ENCODE assay signal across 25 cellular contexts in genomic region chrX:130895299-130895698, GRCh38. TPM values are rescaled to one million over a fixed set of nuclear protein-coding genes. Genes with fewer than 3 reads are reported as not detected.
DNase-seq lines count a peak whose midpoint lies in the region; ATAC-seq and TF ChIP-seq lines count a peak whose summit lies in the region.
"Had no signal": no experiment of that assay in that cellular context is flagged by ENCODE, and none has a peak within 500 bp of the region (broad histone marks: within the 10 kb centered on the region; RNA-seq: fewer than 3 reads in every experiment).

No MANE protein-coding gene starts in this region.

- no peak for TF ChIP-seq CTCF in IMR-90 (conservative IDR thresholded peaks at IDR 0.05; ENCODE audit: low read depth, low read length)
- no peak for TF ChIP-seq CTCF in heart right ventricle (IDR thresholded peaks at IDR 0.05)
- TF ChIP-seq CTCF in smooth muscle cell (IDR thresholded peaks at IDR 0.05; ENCODE audit: borderline replicate concordance, insufficient read depth, poor library complexity, severe bottlenecking), result no peak
- TF ChIP-seq CTCF in GM20000 (IDR thresholded peaks at IDR 0.05; ENCODE audit: extremely low read depth, missing control alignments), result no peak

- no peak overlapping the region for H2BK5ac ChIP-seq in IMR-90 (ENCODE audit: low read depth, low read length, poor library complexity, severe bottlenecking)

- H3K27ac ChIP-seq in IMR-90 (ENCODE audit: insufficient read depth, low read length) (no peak overlapping the region), caudate nucleus (ENCODE audit: low read depth, low read length) (peak overlapping the region; percentile 74), heart right ventricle (peak overlapping the region in 9 of 10 donors; percentile 22 to 74 (median 58)), smooth muscle cell (ENCODE audit: low read depth) (peak overlapping the region; percentile 53)
- H3K27ac ChIP-seq: brain microvascular endothelial cell, thyroid gland had no signal

- no peak overlapping the region for H4K8ac ChIP-seq in IMR-90 (ENCODE audit: low read depth in 2 of 2, low read length in 2 of 2)

- CTCF ChIA-PET in IMR-90 (lab: Yijun Ruan, JAX), result interaction anchor here (1.6 kb wide), 1 partner anchor 319 kb away, joined by 6 read pairs; no protein-coding TSS in a partner anchor
- CTCF ChIA-PET in activated CD8-positive, alpha-beta T cell treated with anti-CD3 and anti-CD28 coated beads, Interleukin-2, amount 10 ng/mL, durations not matched to agents 7 days and 5 days (lab: Charles Lee), result interaction anchor here (2.1 kb wide), 1 partner anchor 10 kb away, joined by 5 read pairs; no protein-coding TSS in a partner anchor

- POLR2A ChIA-PET in IMR-90 (lab: Charles Lee; ENCODE audit: unreplicated experiment), result no interaction called here
- POLR2A ChIA-PET in activated CD8-positive, alpha-beta T cell treated with anti-CD3 and anti-CD28 coated beads, Interleukin-2, amount 10 ng/mL, durations not matched to agents 7 days and 5 days (lab: Charles Lee), result no interaction called here

- H3K79me1 ChIP-seq in IMR-90 (ENCODE audit: low read depth in 1 of 2, low read length in 2 of 2), result no peaks in the 10 kb centered on the region

- in situ Hi-C loops in IMR-90 (cut with MboI; ENCODE audit: low sequenced_read_pairs), result no loop called here

- H3K4me3 ChIP-seq in IMR-90 (ENCODE audit: insufficient read depth, low read depth, low read length) (no peak overlapping the region), heart right ventricle (no peak overlapping the region), smooth muscle cell (no peak overlapping the region)
- H3K4me3 ChIP-seq: thyroid gland had no signal

- no peak for ATAC-seq in IMR-90 (ENCODE audit: low read depth)
- peak in 7 of 8 donors; percentile 34 to 74 (median 60) for ATAC-seq in heart right ventricle
- ATAC-seq in GM19328 (IDR thresholded peaks at IDR 0.05; ENCODE audit: unreplicated experiment), result no peak
- no peak for ATAC-seq in activated CD8-positive, alpha-beta T cell treated with anti-CD3 and anti-CD28 coated beads, Interleukin-2, amount 10 ng/mL, durations not matched to agents 7 days and 5 days
- ATAC-seq: activated CD4-positive, CD25-positive, alpha-beta regulatory T cell treated with anti-CD3 and anti-CD28 coated beads, Interleukin-2, amount 50 U/mL, for 24 hours; naive thymus-derived CD8-positive, alpha-beta T cell; T-cell had no signal

- H3K9me3 ChIP-seq in IMR-90 (ENCODE audit: control insufficient read depth, insufficient read depth, low read length), result no peaks in the 10 kb centered on the region
- H3K9me3 ChIP-seq in heart right ventricle, result no peaks in the 10 kb centered on the region
- H3K9me3 ChIP-seq in smooth muscle cell (replicated peaks; ENCODE audit: low read depth), result no peaks in the 10 kb centered on the region
- H3K9me3 ChIP-seq: thyroid gland had no signal

- H2BK20ac ChIP-seq in IMR-90 (ENCODE audit: low read depth, low read length), result no peak overlapping the region

- no peak overlapping the region for H2AK5ac ChIP-seq in IMR-90 (ENCODE audit: low read depth, low read length)

- H3K4me2 ChIP-seq in IMR-90 (ENCODE audit: low read depth, low read length) (no peak overlapping the region), smooth muscle cell (no peak overlapping the region)

- no peak overlapping the region for H4K91ac ChIP-seq in IMR-90 (ENCODE audit: insufficient read depth, low read depth, low read length)

- H3K4me1 ChIP-seq in IMR-90 (ENCODE audit: control insufficient read depth, insufficient read depth, low read length) (no peaks in the 10 kb centered on the region), heart right ventricle (peaks cover 0 to 39% (median 6%) of the 10 kb centered on the region in 9 donors), smooth muscle cell (ENCODE audit: low read depth) (no peaks in the 10 kb centered on the region)
- H3K4me1 ChIP-seq: thyroid gland had no signal

- H3K9me1 ChIP-seq in IMR-90 (ENCODE audit: insufficient read depth, low read length), result no peaks in the 10 kb centered on the region

- TF ChIP-seq RAD21 in IMR-90 (IDR thresholded peaks at IDR 0.05; ENCODE audit: low read length), result no peak

- no peaks in the 10 kb centered on the region for H3K4me1 Mint-ChIP-seq in activated CD8-positive, alpha-beta T cell treated with anti-CD3 and anti-CD28 coated beads, Interleukin-2, amount 10 ng/mL, durations not matched to agents 7 days and 5 days (ENCODE audit: low read depth)
- H3K4me1 Mint-ChIP-seq: CD14-positive monocyte had no signal

- TF ChIP-seq POLR2A in IMR-90 (IDR thresholded peaks at IDR 0.05; ENCODE audit: low read depth, low read length), result no peak

- no peaks in the 10 kb centered on the region for H3K9me3 Mint-ChIP-seq in activated CD8-positive, alpha-beta T cell treated with anti-CD3 and anti-CD28 coated beads, Interleukin-2, amount 10 ng/mL, durations not matched to agents 7 days and 5 days (ENCODE audit: insufficient read depth)
- H3K9me3 Mint-ChIP-seq: activated CD4-positive, alpha-beta memory T cell treated with anti-CD3 and anti-CD28 coated beads, Interleukin-2, amount 10 ng/mL, durations not matched to agents 7 days and 5 days; dendritic cell treated with granulocyte-macrophage colony-stimulating factor and Interleukin-4, amounts not matched to agents 40 ng/mL and 50 ng/mL, for 4 days; T-cell had no signal

- no peak overlapping the region for H3K4ac ChIP-seq in IMR-90 (ENCODE audit: low read depth, low read length)

- H4K5ac ChIP-seq in IMR-90 (ENCODE audit: low read depth, low read length), result no peak overlapping the region

- H4K20me1 ChIP-seq in IMR-90 (ENCODE audit: insufficient read depth, low read length) (no peaks in the 10 kb centered on the region), smooth muscle cell (ENCODE audit: low read depth) (no peaks in the 10 kb centered on the region)

- H3F3A ChIP-seq in smooth muscle cell (ENCODE audit: low read depth), result no peaks in the 10 kb centered on the region

- H3K4me3 Mint-ChIP-seq in activated CD8-positive, alpha-beta T cell treated with anti-CD3 and anti-CD28 coated beads, Interleukin-2, amount 10 ng/mL, durations not matched to agents 7 days and 5 days, result no peak overlapping the region
- H3K4me3 Mint-ChIP-seq: activated CD4-positive, alpha-beta memory T cell treated with anti-CD3 and anti-CD28 coated beads, Interleukin-2, amount 10 ng/mL, durations not matched to agents 7 days and 5 days; CD14-positive monocyte; dendritic cell treated with granulocyte-macrophage colony-stimulating factor and Interleukin-4, amounts not matched to agents 40 ng/mL and 50 ng/mL, for 4 days; naive thymus-derived CD8-positive, alpha-beta T cell; T-cell had no signal

- no CpG with 5 or more reads among the region's 2 CpGs for WGBS in IMR-90 (ENCODE audit: extremely low coverage in 2 of 2, insufficient read length in 1 of 2), 2 experiments
- WGBS in heart right ventricle, 2 donors, result 44 to 56% methylated on average over 2 of the region's 2 CpGs
- WGBS in smooth muscle cell (ENCODE audit: low lambda C conversion rate), result 40% methylated on average over 2 of the region's 2 CpGs

- H3K27me3 Mint-ChIP-seq in activated CD8-positive, alpha-beta T cell treated with anti-CD3 and anti-CD28 coated beads, Interleukin-2, amount 10 ng/mL, durations not matched to agents 7 days and 5 days (ENCODE audit: low read depth), result no peaks in the 10 kb centered on the region
- H3K27me3 Mint-ChIP-seq: activated CD4-positive, alpha-beta memory T cell treated with anti-CD3 and anti-CD28 coated beads, Interleukin-2, amount 10 ng/mL, durations not matched to agents 7 days and 5 days; dendritic cell treated with granulocyte-macrophage colony-stimulating factor and Interleukin-4, amounts not matched to agents 40 ng/mL and 50 ng/mL, for 4 days; naive thymus-derived CD8-positive, alpha-beta T cell had no signal

- no TSS peak for BruUV-seq in IMR-90 (replicated peaks; lab: Mats Ljungman, UMichigan)

- H3K18ac ChIP-seq in IMR-90 (ENCODE audit: low read depth, low read length), result no peak overlapping the region

- no peak overlapping the region for H3K27ac Mint-ChIP-seq in activated CD8-positive, alpha-beta T cell treated with anti-CD3 and anti-CD28 coated beads, Interleukin-2, amount 10 ng/mL, durations not matched to agents 7 days and 5 days
- H3K27ac Mint-ChIP-seq: activated CD4-positive, alpha-beta memory T cell treated with anti-CD3 and anti-CD28 coated beads, Interleukin-2, amount 10 ng/mL, durations not matched to agents 7 days and 5 days; CD14-positive monocyte; dendritic cell treated with granulocyte-macrophage colony-stimulating factor and Interleukin-4, amounts not matched to agents 40 ng/mL and 50 ng/mL, for 4 days; naive thymus-derived CD8-positive, alpha-beta T cell; T-cell had no signal

- H3K36me3 ChIP-seq in IMR-90 (ENCODE audit: control insufficient read depth, insufficient read depth, low read length) (no peaks in the 10 kb centered on the region; the same call in 1 of the 2 replicates), heart right ventricle (peaks cover 0 to 10% (median 0%) of the 10 kb centered on the region in 9 donors), smooth muscle cell (ENCODE audit: low read depth) (no peaks in the 10 kb centered on the region)
- H3K36me3 ChIP-seq: brain microvascular endothelial cell, thyroid gland had no signal

- no peak overlapping the region for H3K14ac ChIP-seq in IMR-90 (replicated peaks; ENCODE audit: low read depth, low read length)

- dilution Hi-C loops in IMR-90 (cut with HindIII; ENCODE audit: low sequenced_read_pairs, unreplicated experiment), result no loop called here

- no peak overlapping the region for H3K56ac ChIP-seq in IMR-90 (ENCODE audit: extremely low read depth, insufficient read depth, low read length)

- no peaks in the 10 kb centered on the region for H3K79me2 ChIP-seq in smooth muscle cell (ENCODE audit: low read depth)

- peaks cover 2% of the 10 kb centered on the region for H3K36me3 Mint-ChIP-seq in activated CD8-positive, alpha-beta T cell treated with anti-CD3 and anti-CD28 coated beads, Interleukin-2, amount 10 ng/mL, durations not matched to agents 7 days and 5 days (ENCODE audit: low read depth)

- intact Hi-C loops in IMR-90 (cut with micrococcal nuclease) (no loop called here), heart right ventricle (cut with DNase I) (no loop called here)

- H3K27me3 ChIP-seq in IMR-90 (ENCODE audit: control insufficient read depth, insufficient read depth, low read length), result no peaks in the 10 kb centered on the region
- H3K27me3 ChIP-seq in heart right ventricle, result peaks cover 0 to 7% (median 0%) of the 10 kb centered on the region in 7 donors
- H3K27me3 ChIP-seq in smooth muscle cell (ENCODE audit: low read depth), result no peaks in the 10 kb centered on the region
- H3K27me3 ChIP-seq: brain microvascular endothelial cell, thyroid gland had no signal

- DNase-seq in IMR-90, result peak; percentile 11
- no peak for DNase-seq in caudate nucleus (lab: John Stamatoyannopoulos, UW)
- DNase-seq in heart right ventricle, result no peak
- no peak for DNase-seq in smooth muscle cell (lab: John Stamatoyannopoulos, UW; ENCODE audit: unreplicated experiment)
- no peak for DNase-seq in GM20000 (ENCODE audit: low spot score)
- no peak for DNase-seq in NCI-H345 (lab: John Stamatoyannopoulos, UW)
- no peak for DNase-seq in activated CD8-positive, alpha-beta T cell treated with anti-CD3 and anti-CD28 coated beads, Interleukin-2, amount 10 ng/mL, durations not matched to agents 7 days and 5 days
- DNase-seq: activated CD4-positive, alpha-beta memory T cell treated with anti-CD3 and anti-CD28 coated beads, Interleukin-2, amount 10 ng/mL, durations not matched to agents 7 days and 5 days; activated effector memory CD4-positive, alpha-beta T cell treated with Interleukin-2 at 50 U/mL for 16 hours; brain microvascular endothelial cell; Calu3; HCEC 1CT; midbrain; naive thymus-derived CD8-positive, alpha-beta T cell; NCI-H1417; NCI-H2081; NCI-H446; retina; stimulated activated naive CD4-positive, alpha-beta T cell treated with Interleukin-2 at 50 U/mL for 16 hours; T-cell; thyroid gland had no signal

- no peak overlapping the region for H2AK9ac ChIP-seq in IMR-90 (replicated peaks; ENCODE audit: low read depth, low read length, poor library complexity)

- H2BK15ac ChIP-seq in IMR-90 (ENCODE audit: low read depth, low read length), result no peak overlapping the region

- H3K9ac ChIP-seq in IMR-90 (ENCODE audit: low read depth, low read length) (no peak overlapping the region), smooth muscle cell (ENCODE audit: low read depth) (no peak overlapping the region)

- no peak overlapping the region for H2BK120ac ChIP-seq in IMR-90 (ENCODE audit: low read depth, low read length)

- H2AFZ ChIP-seq in IMR-90 (replicated peaks; ENCODE audit: low read length, poor library complexity), result no peak overlapping the region
- H2AFZ ChIP-seq in smooth muscle cell (ENCODE audit: low read depth), result no peak overlapping the region

- no peak overlapping the region for H3K23ac ChIP-seq in IMR-90 (ENCODE audit: low read depth, low read length)

RNA-seq across cellular contexts. Expression of gene ENOX2, which starts 7.7 kb away (rescaled TPM):
- total RNA-seq in IMR-90 (2012; rRNA removed) (11.1 and 11.8 TPM in 2 replicates), heart right ventricle (10 to 100 TPM; 15.6 to 22.6 (median 18.9) TPM), smooth muscle cell (6.9 and 11.2 TPM in 2 replicates)
- polyA plus RNA-seq in IMR-90 (2012; rRNA removed) (5.9 and 6.3 TPM in 2 replicates), heart right ventricle (1 to 10 TPM; 3.4 to 6.2 TPM), smooth muscle cell (4.5 and 7.0 TPM in 2 replicates)
- 2.1 and 3.4 TPM in 2 replicates for polyA plus RNA-seq in IMR-90 (2012; cell fraction: cytosol; rRNA removed)
- 0.50 and 3.6 TPM in 2 replicates for polyA plus RNA-seq in IMR-90 (2012; cell fraction: nucleus; rRNA removed; ENCODE audit: low replicate concordance)
- total RNA-seq in activated CD8-positive, alpha-beta T cell treated with anti-CD3 and anti-CD28 coated beads, Interleukin-2, amount 10 ng/mL, durations not matched to agents 7 days and 5 days, result 10 to 100 TPM; 10.9 to 14.2 TPM

Comparison
In these comparisons a context has a peak if more than half of its experiments do, and no peak if none do; other contexts are left out.
1. ATAC-seq: peak in heart right ventricle (7 of 8); none in IMR-90 (single experiment), GM19328 (single experiment) and activated CD8-positive, alpha-beta T cell treated with anti-CD3 and anti-CD28 coated beads, Interleukin-2, amount 10 ng/mL, durations not matched to agents 7 days and 5 days (single experiment).